ENCODE assay signal across 8 cellular contexts in genomic region chr18:24427484-24427883, GRCh38. TPM values are rescaled to one million over a fixed set of nuclear protein-coding genes. Genes with fewer than 3 reads are reported as not detected.
DNase-seq lines count a peak whose midpoint lies in the region; ATAC-seq and TF ChIP-seq lines count a peak whose summit lies in the region.

No MANE protein-coding gene starts in this region.

- DNase-seq in SIG-M5 treated with dmso at 0.1 percent for 504 hours (lab: John Stamatoyannopoulos, UW; ENCODE audit: unreplicated experiment) (peak; percentile 25), SIG-M5 (lab: John Stamatoyannopoulos, UW) (no peak), RWPE2 (ENCODE audit: low spot score) (no peak), fibroblast of lung (ENCODE audit: low read depth in 2 of 2) (peak; percentile 18 to 32), retinal pigment epithelial cell (ENCODE audit: low read depth) (no peak), ecto neural progenitor cell (ENCODE audit: low spot score) (no peak)
- DNase-seq in stimulated activated CD4-positive, alpha-beta T cell treated with anti-CD3 and anti-CD28 coated beads, Interleukin-4, amount 100 ng/mL, for 1 hour: no peak
- no peak for DNase-seq in stimulated activated CD4-positive, alpha-beta T cell treated with anti-CD3 and anti-CD28 coated beads, Interleukin-2, amount 100 ng/mL, for 48 hours

- H3K36me3 ChIP-seq in RWPE2 (ENCODE audit: low read depth): peaks cover 36% of the 10 kb centered on the region
- H3K36me3 ChIP-seq in fibroblast of lung (ENCODE audit: control insufficient read depth, insufficient read depth, low read length): peaks cover 1% of the 10 kb centered on the region

- H4K20me1 ChIP-seq in fibroblast of lung (ENCODE audit: control insufficient read depth, extremely low read depth, insufficient read depth, low read length): no peaks in the 10 kb centered on the region

- no peak for TF ChIP-seq CTCF in RWPE2 (IDR thresholded peaks at IDR 0.05; ENCODE audit: poor library complexity, severe bottlenecking)
- no peak for TF ChIP-seq CTCF in fibroblast of lung (conservative IDR thresholded peaks at IDR 0.05 in 1 of 2, IDR thresholded peaks at IDR 0.05 in 1 of 2; ENCODE audit: low read depth in 1 of 2, low read length in 2 of 2)
- no peak for TF ChIP-seq CTCF in retinal pigment epithelial cell (conservative IDR thresholded peaks at IDR 0.05; ENCODE audit: low read depth, low read length)

- peak overlapping the region; percentile 83 for H3K4me2 ChIP-seq in fibroblast of lung (ENCODE audit: extremely low read depth, insufficient read depth, low read length)

- no peaks in the 10 kb centered on the region for H3K27me3 ChIP-seq in RWPE2 (ENCODE audit: insufficient read depth, poor library complexity, severe bottlenecking)
- no peaks in the 10 kb centered on the region for H3K27me3 ChIP-seq in fibroblast of lung (ENCODE audit: control insufficient read depth, insufficient read depth, low read length)

- H3K9me3 ChIP-seq in RWPE2 (ENCODE audit: severe bottlenecking) (no peaks in the 10 kb centered on the region), fibroblast of lung (ENCODE audit: control insufficient read depth, insufficient read depth, low read depth, low read length) (no peaks in the 10 kb centered on the region)

- H3K4me3 ChIP-seq in RWPE2 (ENCODE audit: severe bottlenecking) (peak overlapping the region; percentile 61), fibroblast of lung (replicated peaks in 1 of 4; ENCODE audit: control extremely low read depth in 1 of 4, insufficient read depth in 1 of 4, low read depth in 3 of 4, low read length in 4 of 4) (peak overlapping the region in 3 of 4 experiments; percentile 75 to 89 (median 77)), retinal pigment epithelial cell (ENCODE audit: low read length) (peak overlapping the region; percentile 69)

- no peak overlapping the region for H2AFZ ChIP-seq in fibroblast of lung (ENCODE audit: low read length)

- ATAC-seq in RWPE2 (ENCODE audit: low read depth): peak; percentile 24; the same call in 1 of the 3 replicates

- H3K79me2 ChIP-seq in fibroblast of lung (ENCODE audit: control insufficient read depth, insufficient read depth, low read length): peaks cover 2% of the 10 kb centered on the region

- H3K27ac ChIP-seq in RWPE2 (ENCODE audit: poor library complexity, severe bottlenecking): peak overlapping the region; percentile 60
- H3K27ac ChIP-seq in fibroblast of lung (ENCODE audit: insufficient read depth, low read length): no peak overlapping the region

- H3K4me1 ChIP-seq in RWPE2 (ENCODE audit: insufficient read depth, poor library complexity, severe bottlenecking) (peaks cover 13% of the 10 kb centered on the region), fibroblast of lung (ENCODE audit: control insufficient read depth, extremely low read depth, insufficient read depth, low read length) (no peaks in the 10 kb centered on the region)

- no peak overlapping the region for H3K9ac ChIP-seq in fibroblast of lung (ENCODE audit: insufficient read depth, low read length)

RNA-seq across cellular contexts. Expression of gene IMPACT, which starts 1.0 kb away (rescaled TPM):
- total RNA-seq in fibroblast of lung: 29.5 and 35.7 TPM in 2 replicates
- polyA plus RNA-seq in fibroblast of lung: 23.2 and 42.8 TPM in 2 replicates
- polyA plus RNA-seq in fibroblast of lung (2012): 22.3 and 35.8 TPM in 2 replicates
- polyA minus RNA-seq in fibroblast of lung (ENCODE audit: low replicate concordance): 0.52 and 1.4 TPM in 2 replicates

RNA-seq across cellular contexts. Expression of gene OSBPL1A, which starts 29.9 kb away (rescaled TPM):
- 47.3 and 73.3 TPM in 2 replicates for total RNA-seq in fibroblast of lung
- polyA plus RNA-seq in fibroblast of lung: 51.6 and 67.5 TPM in 2 replicates
- 35.7 and 36.2 TPM in 2 replicates for polyA plus RNA-seq in fibroblast of lung (2012)
- polyA minus RNA-seq in fibroblast of lung (ENCODE audit: low replicate concordance): 32.6 and 34.1 TPM in 2 replicates

RNA-seq across cellular contexts. Expression of gene HRH4, which starts 33.0 kb away (rescaled TPM):
- under 0.01 TPM in 2 replicates for total RNA-seq in fibroblast of lung
- polyA plus RNA-seq in fibroblast of lung: 0.01 TPM in 1 of 2 replicates, not detected in the other
- polyA plus RNA-seq in fibroblast of lung (2012): not detected in 2 replicates
- not detected in 2 replicates for polyA minus RNA-seq in fibroblast of lung (ENCODE audit: low replicate concordance)

Comparison
In these comparisons a context has a peak if more than half of its experiments do, and no peak if none do; other contexts are left out.
1. DNase-seq: peak in SIG-M5 treated with dmso at 0.1 percent for 504 hours (single experiment) and fibroblast of lung (2 of 2); none in SIG-M5 (single experiment), RWPE2 (single experiment), retinal pigment epithelial cell (single experiment), ecto neural progenitor cell (single experiment), stimulated activated CD4-positive, alpha-beta T cell treated with anti-CD3 and anti-CD28 coated beads, Interleukin-4, amount 100 ng/mL, for 1 hour (single experiment) and stimulated activated CD4-positive, alpha-beta T cell treated with anti-CD3 and anti-CD28 coated beads, Interleukin-2, amount 100 ng/mL, for 48 hours (0 of 2).
2. Peak in every context shown above with its lines, with median percentiles within 50 percentile points of each other: H3K4me3 ChIP-seq.